2 cellular contexts compared by ENCODE assay signal in the genomic region with DNA sequence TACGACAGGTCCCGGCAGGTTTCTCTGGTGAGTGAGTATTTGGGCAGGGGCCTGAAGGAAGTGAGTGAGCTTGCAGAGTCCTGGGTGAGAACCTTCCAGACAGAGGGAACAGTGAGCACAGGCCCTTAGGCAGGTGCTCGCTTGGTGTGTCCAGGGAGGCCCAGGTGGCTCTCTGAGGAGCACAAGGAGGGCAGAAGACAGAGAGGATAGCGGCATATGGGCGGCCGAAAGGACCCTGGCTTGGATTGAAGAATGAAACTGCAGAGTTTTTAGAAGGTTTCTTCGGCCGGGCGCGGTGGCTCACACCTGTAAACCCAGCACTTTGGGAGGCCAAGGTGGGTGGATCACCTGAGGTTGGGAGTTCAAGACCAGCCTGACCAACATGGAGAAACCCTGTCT.
A peak's percentile ranks its signal among the peaks of the same experiment; 100 is the strongest.
TF ChIP-seq lines count a peak whose summit lies in the region.

No MANE protein-coding gene starts in this region.

TF ChIP-seq in HEK293, 187 proteins besides CTCF, POLR2A, EP300 and RAD21 (continued from another document):
- TF ChIP-seq, protein P1, sequence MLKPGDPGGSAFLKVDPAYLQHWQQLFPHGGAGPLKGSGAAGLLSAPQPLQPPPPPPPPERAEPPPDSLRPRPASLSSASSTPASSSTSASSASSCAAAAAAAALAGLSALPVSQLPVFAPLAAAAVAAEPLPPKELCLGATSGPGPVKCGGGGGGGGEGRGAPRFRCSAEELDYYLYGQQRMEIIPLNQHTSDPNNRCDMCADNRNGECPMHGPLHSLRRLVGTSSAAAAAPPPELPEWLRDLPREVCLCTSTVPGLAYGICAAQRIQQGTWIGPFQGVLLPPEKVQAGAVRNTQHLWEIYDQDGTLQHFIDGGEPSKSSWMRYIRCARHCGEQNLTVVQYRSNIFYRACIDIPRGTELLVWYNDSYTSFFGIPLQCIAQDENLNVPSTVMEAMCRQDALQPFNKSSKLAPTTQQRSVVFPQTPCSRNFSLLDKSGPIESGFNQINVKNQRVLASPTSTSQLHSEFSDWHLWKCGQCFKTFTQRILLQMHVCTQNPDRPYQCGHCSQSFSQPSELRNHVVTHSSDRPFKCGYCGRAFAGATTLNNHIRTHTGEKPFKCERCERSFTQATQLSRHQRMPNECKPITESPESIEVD (tag by site-specific recombination; IDR thresholded peaks at IDR 0.05), result no peak
- TF ChIP-seq ZNF600 (tag by site-specific recombination; IDR thresholded peaks at IDR 0.05), result 0 out of 2 replicates have a peak, but pooled peaks have one; percentile 5
- no peak for TF ChIP-seq ZNF394 (tag by site-specific recombination; IDR thresholded peaks at IDR 0.05; ENCODE audit: borderline replicate concordance)
- no peak for TF ChIP-seq ZNF426 (tag by site-specific recombination; IDR thresholded peaks at IDR 0.05)
- no peak for TF ChIP-seq ZNF621 (tag by site-specific recombination; IDR thresholded peaks at IDR 0.05)
TF ChIP-seq in HEK293: peak in this region for 1.

TF ChIP-seq in IMR-90, 13 proteins besides CTCF, POLR2A, EP300 and RAD21 (continued from another document):
- TF ChIP-seq SMC3 (IDR thresholded peaks at IDR 0.05; ENCODE audit: low read depth, low read length), result no peak
- no peak for TF ChIP-seq MAFK (IDR thresholded peaks at IDR 0.05; ENCODE audit: low read depth, low read length)
- TF ChIP-seq, protein P2, sequence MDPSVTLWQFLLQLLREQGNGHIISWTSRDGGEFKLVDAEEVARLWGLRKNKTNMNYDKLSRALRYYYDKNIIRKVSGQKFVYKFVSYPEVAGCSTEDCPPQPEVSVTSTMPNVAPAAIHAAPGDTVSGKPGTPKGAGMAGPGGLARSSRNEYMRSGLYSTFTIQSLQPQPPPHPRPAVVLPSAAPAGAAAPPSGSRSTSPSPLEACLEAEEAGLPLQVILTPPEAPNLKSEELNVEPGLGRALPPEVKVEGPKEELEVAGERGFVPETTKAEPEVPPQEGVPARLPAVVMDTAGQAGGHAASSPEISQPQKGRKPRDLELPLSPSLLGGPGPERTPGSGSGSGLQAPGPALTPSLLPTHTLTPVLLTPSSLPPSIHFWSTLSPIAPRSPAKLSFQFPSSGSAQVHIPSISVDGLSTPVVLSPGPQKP (IDR thresholded peaks at IDR 0.05; ENCODE audit: borderline replicate concordance, low read depth, low read length), result no peak
- TF ChIP-seq, protein P3, sequence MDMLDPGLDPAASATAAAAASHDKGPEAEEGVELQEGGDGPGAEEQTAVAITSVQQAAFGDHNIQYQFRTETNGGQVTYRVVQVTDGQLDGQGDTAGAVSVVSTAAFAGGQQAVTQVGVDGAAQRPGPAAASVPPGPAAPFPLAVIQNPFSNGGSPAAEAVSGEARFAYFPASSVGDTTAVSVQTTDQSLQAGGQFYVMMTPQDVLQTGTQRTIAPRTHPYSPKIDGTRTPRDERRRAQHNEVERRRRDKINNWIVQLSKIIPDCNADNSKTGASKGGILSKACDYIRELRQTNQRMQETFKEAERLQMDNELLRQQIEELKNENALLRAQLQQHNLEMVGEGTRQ (IDR thresholded peaks at IDR 0.05; ENCODE audit: low read depth, low read length), result no peak
- TF ChIP-seq NFE2L2 (IDR thresholded peaks at IDR 0.05; ENCODE audit: low read depth, low read length), result no peak
- TF ChIP-seq RFX5 (IDR thresholded peaks at IDR 0.05; ENCODE audit: low read depth, low read length), result no peak
- TF ChIP-seq CEBPB (IDR thresholded peaks at IDR 0.05; ENCODE audit: low read depth, low read length), result no peak
- TF ChIP-seq MAZ (IDR thresholded peaks at IDR 0.05; ENCODE audit: borderline replicate concordance, low read depth, low read length), result no peak
- no peak for TF ChIP-seq MXI1 (IDR thresholded peaks at IDR 0.05; ENCODE audit: borderline replicate concordance, low read depth, low read length)
- TF ChIP-seq BHLHE40 (IDR thresholded peaks at IDR 0.05; ENCODE audit: low read depth, low read length), result no peak
